ENCODE assay signal across 20 cellular contexts in the genomic region with DNA sequence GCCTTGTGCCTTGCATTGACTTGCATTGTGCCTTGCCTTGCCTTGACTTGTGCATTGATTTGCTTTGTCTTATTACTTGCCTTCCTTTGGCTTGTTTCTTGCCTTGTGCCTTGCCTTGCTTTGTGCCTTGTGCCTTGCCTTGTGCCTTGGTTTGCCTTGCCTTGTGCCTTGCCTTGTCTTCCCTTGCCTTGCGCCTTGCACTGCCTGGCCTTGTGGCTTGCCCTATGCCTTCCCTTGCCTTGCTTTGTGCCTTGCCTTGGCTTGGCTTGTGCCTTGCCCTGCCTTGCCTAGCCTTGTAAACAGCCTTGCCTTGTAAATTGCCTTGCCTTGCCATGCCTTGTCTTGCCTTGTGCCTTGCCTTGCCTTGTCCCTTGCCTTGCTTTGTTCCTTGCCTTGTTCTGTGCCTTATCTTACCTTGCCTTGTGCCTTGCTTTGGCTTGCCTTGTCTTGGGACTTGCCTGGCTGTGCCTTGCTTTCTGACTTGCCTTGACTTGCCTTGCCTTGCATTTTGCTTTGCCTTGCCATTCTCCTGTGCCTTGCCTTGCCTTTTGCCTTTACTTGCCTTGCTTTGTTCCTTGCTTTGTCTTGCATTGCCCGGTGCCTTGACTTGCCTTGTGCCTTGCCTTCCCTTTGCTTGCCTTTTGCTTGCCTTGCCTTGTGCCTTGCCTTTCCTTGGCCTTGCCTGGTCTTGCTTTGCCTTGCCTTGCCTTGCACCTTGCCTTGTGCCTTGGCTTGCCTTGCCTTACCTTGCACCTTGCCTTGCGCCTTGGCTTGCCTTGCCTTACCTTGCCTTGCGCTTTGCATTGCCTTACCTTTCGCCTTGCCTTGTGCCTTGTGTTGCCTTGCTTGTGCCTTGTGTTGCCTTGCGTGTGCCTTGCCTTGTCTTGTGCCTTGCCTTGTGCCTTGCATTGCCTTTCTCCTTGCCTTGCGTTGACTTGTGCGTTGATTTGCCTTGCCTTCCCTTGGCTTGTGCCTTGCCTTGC.
"Had no signal": no experiment of that assay in that cellular context is flagged by ENCODE, and none has a peak within 500 bp of the region (broad histone marks: within the 10 kb centered on the region; RNA-seq: fewer than 3 reads in every experiment).

No MANE protein-coding gene starts in this region.

- H3K4me1 Mint-ChIP-seq: mesothelial cell of epicardium; natural killer cell; neural crest cell; stimulated activated naive B cell treated with anti-CD40 and anti-IgM and Interleukin-4, amounts not matched to agents 10 μg/mL and 1 μg/mL and 100 μg/mL, for 72 hours had no signal

- H3K27ac ChIP-seq: heart right ventricle, psoas muscle, right lobe of liver, skin epidermis, thyroid gland had no signal

- H3K27me3 Mint-ChIP-seq: stimulated activated naive B cell treated with anti-CD40 and anti-IgM and Interleukin-4, amounts not matched to agents 10 μg/mL and 1 μg/mL and 100 μg/mL, for 72 hours had no signal

- H3K27me3 ChIP-seq: heart right ventricle, right lobe of liver, thyroid gland had no signal

- H3K36me3 Mint-ChIP-seq: mesothelial cell of epicardium; natural killer cell; stimulated activated naive B cell treated with anti-CD40 and anti-IgM and Interleukin-4, amounts not matched to agents 10 μg/mL and 1 μg/mL and 100 μg/mL, for 72 hours had no signal

- FAIRE-seq: colon, frontal cortex, islet of Langerhans had no signal

- ATAC-seq: esophagus mucosa; heart right ventricle; left lobe of liver; natural killer cell; psoas muscle; right lobe of liver; stimulated activated naive B cell treated with anti-CD40 and anti-IgM and Interleukin-4, amounts not matched to agents 10 μg/mL and 1 μg/mL and 100 μg/mL, for 72 hours had no signal

- H3K9me3 ChIP-seq: heart right ventricle, psoas muscle, right lobe of liver, thyroid gland had no signal

- H3K4me3 ChIP-seq: heart right ventricle, psoas muscle, right lobe of liver, skin epidermis, thyroid gland had no signal

- H3K27ac Mint-ChIP-seq: mesothelial cell of epicardium; natural killer cell; stimulated activated naive B cell treated with anti-CD40 and anti-IgM and Interleukin-4, amounts not matched to agents 10 μg/mL and 1 μg/mL and 100 μg/mL, for 72 hours had no signal

- H3K36me3 ChIP-seq: heart right ventricle, right lobe of liver, thyroid gland had no signal

- DNase-seq: dermis blood vessel endothelial cell; heart right ventricle; hypothalamus; natural killer cell; occipital lobe; psoas muscle; retina; stimulated activated CD4-positive, alpha-beta T cell treated with anti-CD3 and anti-CD28 coated beads, Interleukin-2, amount 100 ng/mL, for 24 hours; stimulated activated CD4-positive, alpha-beta T cell treated with anti-CD3 and anti-CD28 coated beads, Interleukin-4, amount 100 ng/mL, for 4 hours; stimulated activated naive B cell treated with anti-CD40 and anti-IgM and Interleukin-4, amounts not matched to agents 10 μg/mL and 1 μg/mL and 100 μg/mL, for 72 hours; thyroid gland had no signal

- H3K4me3 Mint-ChIP-seq: mesothelial cell of epicardium; natural killer cell; neural crest cell; stimulated activated naive B cell treated with anti-CD40 and anti-IgM and Interleukin-4, amounts not matched to agents 10 μg/mL and 1 μg/mL and 100 μg/mL, for 72 hours had no signal

- H3K4me1 ChIP-seq: heart right ventricle, psoas muscle, right lobe of liver, thyroid gland had no signal
